ENCODE assay signal across 21 cellular contexts in genomic region chr4:145183023-145183422, GRCh38. TPM values are rescaled to one million over a fixed set of nuclear protein-coding genes. Genes with fewer than 3 reads are reported as not detected.
DNase-seq lines count a peak whose midpoint lies in the region; ATAC-seq, FAIRE-seq and TF ChIP-seq lines count a peak whose summit lies in the region.
"Had no signal": no experiment of that assay in that cellular context is flagged by ENCODE, and none has a peak within 500 bp of the region (broad histone marks: within the 10 kb centered on the region; RNA-seq: fewer than 3 reads in every experiment).

No MANE protein-coding gene starts in this region.

- H3K27me3 Mint-ChIP-seq in nephron progenitor cell (ENCODE audit: low read depth, poor library complexity) (peaks cover 9% of the 10 kb centered on the region), WTC11 (ENCODE audit: low read depth) (peaks cover 3% of the 10 kb centered on the region)
- H3K27me3 Mint-ChIP-seq in activated CD4-positive, alpha-beta T cell treated with anti-CD3 and anti-CD28 coated beads, Interleukin-2, amount 10 ng/mL, durations not matched to agents 24 days and 14 days = peaks cover 18% of the 10 kb centered on the region
- H3K27me3 Mint-ChIP-seq: B cell had no signal

- H2AFZ ChIP-seq in DND-41 (ENCODE audit: low read depth, low read length) = peak overlapping the region; percentile 31; the same call in 1 of the 2 replicates

- no peak overlapping the region for H3K4me3 Mint-ChIP-seq in nephron progenitor cell
- no peak overlapping the region for H3K4me3 Mint-ChIP-seq in WTC11
- no peak overlapping the region for H3K4me3 Mint-ChIP-seq in activated CD4-positive, alpha-beta T cell treated with anti-CD3 and anti-CD28 coated beads, Interleukin-2, amount 10 ng/mL, durations not matched to agents 24 days and 14 days
- H3K4me3 Mint-ChIP-seq: activated naive CD4-positive, alpha-beta T cell treated with anti-CD3 and anti-CD28 coated beads for 36 hours had no signal

- peaks cover 23% of the 10 kb centered on the region for H3K79me2 ChIP-seq in DND-41 (ENCODE audit: insufficient read depth, low read length)

- no peak for TF ChIP-seq CTCF in DND-41 (IDR thresholded peaks at IDR 0.05; ENCODE audit: borderline replicate concordance, extremely low read depth, low read length, poor library complexity, severe bottlenecking)
- no peak for TF ChIP-seq CTCF in bronchial epithelial cell (IDR thresholded peaks at IDR 0.05; ENCODE audit: insufficient read depth, low read length, severe bottlenecking)
- TF ChIP-seq CTCF in nephron progenitor cell (IDR thresholded peaks at IDR 0.05) = no peak
- no peak for TF ChIP-seq CTCF in WTC11 (IDR thresholded peaks at IDR 0.05)
- no peak for TF ChIP-seq CTCF in mucosa of descending colon (IDR thresholded peaks at IDR 0.05)

- no peak overlapping the region for H3K27ac ChIP-seq in DND-41 (ENCODE audit: low read length)
- H3K27ac ChIP-seq: colonic mucosa, esophagus muscularis mucosa, gastroesophageal sphincter, prostate gland had no signal

- H3K36me3 Mint-ChIP-seq in nephron progenitor cell (ENCODE audit: low read depth) = no peaks in the 10 kb centered on the region
- no peaks in the 10 kb centered on the region for H3K36me3 Mint-ChIP-seq in WTC11
- peaks cover 6% of the 10 kb centered on the region for H3K36me3 Mint-ChIP-seq in activated CD4-positive, alpha-beta T cell treated with anti-CD3 and anti-CD28 coated beads, Interleukin-2, amount 10 ng/mL, durations not matched to agents 24 days and 14 days (ENCODE audit: low read depth)

- H3K27me3 ChIP-seq in DND-41 (ENCODE audit: insufficient read depth, low read length, poor library complexity) (peaks cover 2% of the 10 kb centered on the region), bronchial epithelial cell (ENCODE audit: control insufficient read depth, insufficient read depth, low read length) (no peaks in the 10 kb centered on the region)
- H3K27me3 ChIP-seq: colonic mucosa, esophagus muscularis mucosa, gastroesophageal sphincter, MG63 had no signal

- intact Hi-C loops in activated CD4-positive, alpha-beta T cell treated with anti-CD3 and anti-CD28 coated beads, Interleukin-2, amount 10 ng/mL, durations not matched to agents 24 days and 14 days (cut with micrococcal nuclease) = loop anchor here (5.0 to 10.0 kb wide), 2 partner anchors 549 to 1008 kb away; no protein-coding TSS in a partner anchor
- intact Hi-C loops in mucosa of descending colon (cut with DNase I, micrococcal nuclease) = no loop called here

- H3K4me3 ChIP-seq in DND-41 (ENCODE audit: low read depth in 1 of 2, low read length in 2 of 2) (no peak overlapping the region), bronchial epithelial cell (ENCODE audit: low read depth, low read length) (no peak overlapping the region), mucosa of descending colon (no peak overlapping the region)
- H3K4me3 ChIP-seq: colonic mucosa, esophagus muscularis mucosa, gastroesophageal sphincter, GM12878, MG63, prostate gland had no signal

- H3K4me1 Mint-ChIP-seq in nephron progenitor cell (peaks cover 35% of the 10 kb centered on the region), WTC11 (peaks cover 10% of the 10 kb centered on the region)
- H3K4me1 Mint-ChIP-seq in activated CD4-positive, alpha-beta T cell treated with anti-CD3 and anti-CD28 coated beads, Interleukin-2, amount 10 ng/mL, durations not matched to agents 24 days and 14 days = peaks cover 12% of the 10 kb centered on the region

- H3K9ac ChIP-seq in DND-41 (ENCODE audit: low read depth, low read length) = no peak overlapping the region

- DNase-seq in DND-41 (no peak), MV-4-11 (lab: John Stamatoyannopoulos, UW) (peak; percentile 10), bronchial epithelial cell (ENCODE audit: low read depth) (peak; percentile 26), nephron progenitor cell (no peak), WTC11 (ENCODE audit: low spot score) (no peak), mucosa of descending colon (no peak)
- DNase-seq in activated CD4-positive, alpha-beta T cell treated with anti-CD3 and anti-CD28 coated beads, Interleukin-2, amount 10 ng/mL, durations not matched to agents 24 days and 14 days = no peak
- DNase-seq: activated naive CD4-positive, alpha-beta T cell treated with anti-CD3 and anti-CD28 coated beads for 36 hours; activated T-cell treated with anti-CD3 and anti-CD28 coated beads, Interleukin-2, amount 50 U/mL, for 48 hours; amniotic stem cell; colonic mucosa; MG63; NCI-H524 treated with DMSO at 0.1 percent for 48 hours had no signal

- no peak overlapping the region for H3K4me2 ChIP-seq in DND-41 (ENCODE audit: insufficient read depth, low read length)

- FAIRE-seq in bronchial epithelial cell (lab: Jason Lieb, UNC) = no peak
- FAIRE-seq: A204.1, GM12878, islet of Langerhans had no signal

- H3K27ac Mint-ChIP-seq in nephron progenitor cell (peak overlapping the region; percentile 77), WTC11 (no peak overlapping the region)
- no peak overlapping the region for H3K27ac Mint-ChIP-seq in activated CD4-positive, alpha-beta T cell treated with anti-CD3 and anti-CD28 coated beads, Interleukin-2, amount 10 ng/mL, durations not matched to agents 24 days and 14 days
- H3K27ac Mint-ChIP-seq: activated naive CD4-positive, alpha-beta T cell treated with anti-CD3 and anti-CD28 coated beads for 36 hours; B cell had no signal

- CTCF ChIA-PET in WTC11 (lab: Charles Lee) = no interaction called here

- no peaks in the 10 kb centered on the region for H3K9me3 Mint-ChIP-seq in nephron progenitor cell
- no peaks in the 10 kb centered on the region for H3K9me3 Mint-ChIP-seq in WTC11
- no peaks in the 10 kb centered on the region for H3K9me3 Mint-ChIP-seq in activated CD4-positive, alpha-beta T cell treated with anti-CD3 and anti-CD28 coated beads, Interleukin-2, amount 10 ng/mL, durations not matched to agents 24 days and 14 days
- H3K9me3 Mint-ChIP-seq: activated naive CD4-positive, alpha-beta T cell treated with anti-CD3 and anti-CD28 coated beads for 36 hours had no signal

- H3K36me3 ChIP-seq in DND-41 (ENCODE audit: insufficient read depth, low read length) (no peaks in the 10 kb centered on the region), bronchial epithelial cell (ENCODE audit: control insufficient read depth, insufficient read depth, low read length) (no peaks in the 10 kb centered on the region), mucosa of descending colon (ENCODE audit: low read depth) (no peaks in the 10 kb centered on the region)
- H3K36me3 ChIP-seq: colonic mucosa, esophagus muscularis mucosa, gastroesophageal sphincter, MG63, prostate gland had no signal

- ATAC-seq in DND-41 (ENCODE audit: insufficient read depth, low read depth) (no peak), GM21717 (IDR thresholded peaks at IDR 0.05; ENCODE audit: unreplicated experiment) (no peak), WTC11 (no peak), mucosa of descending colon (no peak)
- ATAC-seq: gastroesophageal sphincter, GM12878 had no signal

- H3K4me1 ChIP-seq in DND-41 (ENCODE audit: insufficient read depth, low read length) (peaks cover 14% of the 10 kb centered on the region), mucosa of descending colon (ENCODE audit: low read depth) (peaks cover 13% of the 10 kb centered on the region)
- H3K4me1 ChIP-seq: colonic mucosa, prostate gland had no signal

- H3K9me3 ChIP-seq in DND-41 (ENCODE audit: insufficient read depth, low read length, severe bottlenecking) (no peaks in the 10 kb centered on the region), mucosa of descending colon (no peaks in the 10 kb centered on the region)
- H3K9me3 ChIP-seq: colonic mucosa, esophagus muscularis mucosa, gastroesophageal sphincter, MG63, prostate gland had no signal

- peaks cover 12% of the 10 kb centered on the region for H4K20me1 ChIP-seq in DND-41 (ENCODE audit: insufficient read depth, low read length)

- POLR2A ChIA-PET in WTC11 (lab: Charles Lee) = no interaction called here

TF ChIP-seq in WTC11, 78 proteins besides CTCF, POLR2A, EP300 and RAD21 (continues in another document):
- TF ChIP-seq ESRRA (CRISPR knock-in tag; IDR thresholded peaks at IDR 0.05; ENCODE audit: borderline replicate concordance) (no peak), ZNF232 (CRISPR knock-in tag; IDR thresholded peaks at IDR 0.05) (no peak), FOXJ3 (CRISPR knock-in tag; IDR thresholded peaks at IDR 0.05; ENCODE audit: borderline replicate concordance) (no peak), GABPB1 (CRISPR knock-in tag; IDR thresholded peaks at IDR 0.05) (no peak), ZNF512 (CRISPR knock-in tag; IDR thresholded peaks at IDR 0.05; ENCODE audit: borderline replicate concordance) (no peak), CDX4 (CRISPR knock-in tag; IDR thresholded peaks at IDR 0.05; ENCODE audit: borderline replicate concordance) (no peak)

RNA-seq across cellular contexts. Expression of gene OTUD4, which starts 2.6 kb away (rescaled TPM):
- total RNA-seq in bronchial epithelial cell (22.9 TPM in 2 replicates), WTC11 (2021) (38.7 to 44.6 TPM (median 40.7 TPM) in 3 replicates), mucosa of descending colon (10 to 100 TPM; 29.9 to 52.9 (median 38.4) TPM)
- total RNA-seq in activated CD4-positive, alpha-beta T cell treated with anti-CD3 and anti-CD28 coated beads, Interleukin-2, amount 10 ng/mL, durations not matched to agents 24 days and 14 days = 81.2 and 86.4 TPM in 2 replicates

Comparison
In these comparisons a context has a peak if more than half of its experiments do, and no peak if none do; other contexts are left out.
1. DNase-seq: peak in MV-4-11 (single experiment) and bronchial epithelial cell (single experiment); none in DND-41 (single experiment), nephron progenitor cell (single experiment), WTC11 (single experiment), activated CD4-positive, alpha-beta T cell treated with anti-CD3 and anti-CD28 coated beads, Interleukin-2, amount 10 ng/mL, durations not matched to agents 24 days and 14 days (single experiment) and mucosa of descending colon (0 of 3).